22 cellular contexts compared by ENCODE assay signal in the genomic region with DNA sequence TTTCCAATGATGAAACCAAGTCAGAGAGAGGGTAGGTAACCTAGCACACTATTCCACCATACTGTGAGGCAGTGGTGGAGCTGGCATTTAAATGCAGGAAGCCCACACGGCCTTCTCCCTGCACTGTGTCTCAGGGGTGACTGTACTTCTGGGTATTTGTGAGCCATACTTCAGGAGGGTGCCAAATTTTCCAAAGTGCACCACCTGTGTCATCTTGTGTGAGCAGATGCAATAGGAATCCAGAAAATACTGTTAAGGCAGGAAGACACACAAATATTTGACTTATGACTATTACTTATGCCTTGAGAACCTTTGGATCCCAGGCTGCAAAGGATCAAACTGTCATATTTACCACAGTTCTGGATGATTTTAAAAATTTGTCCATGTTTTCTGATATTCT. TPM values are rescaled to one million over a fixed set of nuclear protein-coding genes. Genes with fewer than 3 reads are reported as not detected.
DNase-seq lines count a peak whose midpoint lies in the region; ATAC-seq, FAIRE-seq and TF ChIP-seq lines count a peak whose summit lies in the region.
"Had no signal": no experiment of that assay in that cellular context is flagged by ENCODE, and none has a peak within 500 bp of the region (broad histone marks: within the 10 kb centered on the region; RNA-seq: fewer than 3 reads in every experiment).

No MANE protein-coding gene starts in this region.

- intact Hi-C loops in HepG2 (cut with micrococcal nuclease; ENCODE audit: unreplicated experiment) (no loop called here), sciatic nerve (cut with DNase I) (no loop called here)

- H3K27me3 ChIP-seq in liver (ENCODE audit: control insufficient read depth in 4 of 4, insufficient read depth in 4 of 4, low read length in 3 of 4) (no peaks in the 10 kb centered on the region), HepG2 (ENCODE audit: control insufficient read depth in 1 of 2, insufficient read depth in 2 of 2, low read length in 2 of 2) (peaks cover 0 to 3% of the 10 kb centered on the region in 2 experiments; a peak in 2 of 5 replicates)

- 86% methylated on average over 1 of the region's 1 CpG for WGBS in liver
- WGBS in HepG2 (ENCODE audit: low lambda C conversion rate): 7% methylated on average over 1 of the region's 1 CpG

- no peak overlapping the region for H3K4me2 ChIP-seq in HepG2 (ENCODE audit: low read depth, low read length)

- H3K27ac ChIP-seq in liver (ENCODE audit: low read depth in 1 of 2, low read length in 2 of 2) (no peak overlapping the region), HepG2 (ENCODE audit: extremely low read length, insufficient read depth, low read length) (no peak overlapping the region)

- H3K4me3 ChIP-seq in liver (ENCODE audit: low read depth in 1 of 3, low read length in 3 of 3): peak overlapping the region in 2 of 3 donors; percentile 28 to 50
- H3K4me3 ChIP-seq in HepG2 (replicated peaks in 1 of 3; ENCODE audit: insufficient read depth in 1 of 3, low read depth in 2 of 3, low read length in 3 of 3): no peak overlapping the region
- no peak overlapping the region for H3K4me3 ChIP-seq in epithelial cell of esophagus (ENCODE audit: low read length)

- TF ChIP-seq EP300 in HepG2 (IDR thresholded peaks at IDR 0.05; ENCODE audit: low read depth in 2 of 2, low read length in 2 of 2): no peak
- TF ChIP-seq EP300 in HepG2 (CRISPR knock-in tag; IDR thresholded peaks at IDR 0.05; ENCODE audit: borderline replicate concordance): no peak

- no peaks in the 10 kb centered on the region for H3K79me2 ChIP-seq in HepG2 (ENCODE audit: insufficient read depth, low read length)

- no peak for TF ChIP-seq CTCF in liver (IDR thresholded peaks at IDR 0.05; ENCODE audit: low read depth, low read length, missing input control)
- TF ChIP-seq CTCF in HepG2 (CRISPR knock-in tag; IDR thresholded peaks at IDR 0.05): no peak
- no peak for TF ChIP-seq CTCF in epithelial cell of esophagus (IDR thresholded peaks at IDR 0.05; ENCODE audit: insufficient read depth, low read depth, low read length, missing control alignments)

- H4K20me1 ChIP-seq in HepG2 (ENCODE audit: insufficient read depth, low read length): no peaks in the 10 kb centered on the region

- POLR2A ChIA-PET in HepG2 (lab: Yijun Ruan, JAX): no interaction called here

- H3K4me1 ChIP-seq in liver (ENCODE audit: control insufficient read depth in 4 of 4, insufficient read depth in 4 of 4, low read length in 3 of 4) (no peaks in the 10 kb centered on the region), HepG2 (ENCODE audit: insufficient read depth, low read length) (no peaks in the 10 kb centered on the region)

- TF ChIP-seq RAD21 in liver (IDR thresholded peaks at IDR 0.05) (no peak), HepG2 (CRISPR knock-in tag; IDR thresholded peaks at IDR 0.05) (no peak)

- ATAC-seq in HepG2: no peak
- no peak for ATAC-seq in sciatic nerve
- ATAC-seq: CD8-positive, alpha-beta T cell; T-helper 17 cell had no signal

- no peak for FAIRE-seq in HepG2 (lab: Jason Lieb, UNC)
- FAIRE-seq: H1, HTR-8/SVneo had no signal

- no peak for TF ChIP-seq POLR2A in HepG2 (IDR thresholded peaks at IDR 0.05; ENCODE audit: insufficient read depth in 1 of 2, low read depth in 2 of 2, low read length in 2 of 2)

- DNase-seq in HepG2 (ENCODE audit: low spot score) (no peak), M059J (ENCODE audit: low read depth) (peak; percentile 23), epithelial cell of esophagus (ENCODE audit: low read depth) (peak; percentile 8), 8988T (no peak), DMS79 (lab: John Stamatoyannopoulos, UW) (no peak), GM19238 (ENCODE audit: insufficient read length, low spot score) (no peak), sciatic nerve (ENCODE audit: low spot score) (no peak)
- DNase-seq: AML-193; C1 segment of cervical spinal cord; CD8-positive, alpha-beta T cell; GF-D8; NCI-H1417; NCI-H1694 treated with DMSO at 0.1 percent for 48 hours; NCI-H446 treated with DMSO at 0.1 percent for 48 hours; NCI-H526 treated with DMSO at 0.1 percent for 48 hours; RPMI8226; SHP77; T-helper 17 cell had no signal

- CTCF ChIA-PET in HepG2 (lab: Yijun Ruan, JAX; ENCODE audit: low intra/inter-chr PET ratio, low total read pairs): no interaction called here

- H3K36me3 ChIP-seq in liver (ENCODE audit: control insufficient read depth in 4 of 4, insufficient read depth in 3 of 4, low read depth in 1 of 4, low read length in 3 of 4) (peaks cover 0 to 5% (median 1%) of the 10 kb centered on the region in 4 donors), HepG2 (replicated peaks in 1 of 2; ENCODE audit: control insufficient read depth in 1 of 2, insufficient read depth in 2 of 2, low read length in 2 of 2) (no peaks in the 10 kb centered on the region)

- in situ Hi-C loops in HepG2 (cut with HindIII; ENCODE audit: extremely low pct_ligation_motif_present, low pct_unique_long_range_greater_than_20kb): no loop called here

- peaks cover 50 to 83% (median 58%) of the 10 kb centered on the region in 4 donors for H3K9me3 ChIP-seq in liver (ENCODE audit: control insufficient read depth in 4 of 4, low read length in 3 of 4)
- peaks cover 63% of the 10 kb centered on the region for H3K9me3 ChIP-seq in HepG2 (ENCODE audit: low read length)

- no peak overlapping the region for H3K9ac ChIP-seq in liver (ENCODE audit: low read depth in 1 of 2, low read length in 2 of 2)
- no peak overlapping the region for H3K9ac ChIP-seq in HepG2 (ENCODE audit: insufficient read depth, low read depth, low read length)

- no TSS peak for BruUV-seq in HepG2 (replicated peaks; lab: Mats Ljungman, UMichigan)

- no peak overlapping the region for H2AFZ ChIP-seq in HepG2 (ENCODE audit: low read length)

TF ChIP-seq in liver, 16 proteins besides CTCF, POLR2A, EP300 and RAD21 (continues in another document):
- TF ChIP-seq HNF4G (IDR thresholded peaks at IDR 0.05): no peak

TF ChIP-seq in HepG2, 621 proteins besides CTCF, POLR2A, EP300 and RAD21 (continues in another document):
- TF ChIP-seq ZFP90 (CRISPR knock-in tag; IDR thresholded peaks at IDR 0.05; ENCODE audit: borderline replicate concordance): no peak
- TF ChIP-seq MIER3 (CRISPR knock-in tag; IDR thresholded peaks at IDR 0.05; ENCODE audit: borderline replicate concordance): no peak
- no peak for TF ChIP-seq ZNF335 (CRISPR knock-in tag; IDR thresholded peaks at IDR 0.05)

RNA-seq across cellular contexts. Expression of a gene that starts 17.3 kb away (rescaled TPM):
- total RNA-seq in liver: 1 to 10 TPM in 1 of 2 donors, under 1 TPM in 1; 0.67 to 4.6 TPM
- polyA plus RNA-seq in liver: under 1 TPM; 0.14 to 0.88 TPM
- 0.11 and 0.52 TPM in 2 replicates for total RNA-seq in HepG2 (2016; rRNA removed; fragmentation: Illumina TruSeq; extraction: Trizol)
- not detected in 2 replicates for total RNA-seq in HepG2 (2016; cell fraction: cytosol; rRNA removed; fragmentation: Illumina TruSeq; extraction: Trizol; ENCODE audit: low read depth)
- 0.15 and 0.65 TPM in 2 replicates for total RNA-seq in HepG2 (2016; cell fraction: insoluble cytoplasmic fraction; rRNA removed; fragmentation: Illumina TruSeq; extraction: Trizol)
- total RNA-seq in HepG2 (2016; cell fraction: membrane; rRNA removed; fragmentation: Illumina TruSeq; extraction: Trizol): 0.07 and 0.28 TPM in 2 replicates
- 0.09 and 0.16 TPM in 2 replicates for total RNA-seq in HepG2 (2016; cell fraction: nucleus; rRNA removed; fragmentation: Illumina TruSeq; extraction: Trizol)
- polyA plus RNA-seq in HepG2 (2011; rRNA removed): 0.01 and 0.05 TPM in 2 replicates
- 0.04 TPM in 2 replicates for polyA plus RNA-seq in HepG2 (2011; cell fraction: cytosol; rRNA removed)
- 0.10 and 0.18 TPM in 2 replicates for polyA plus RNA-seq in HepG2 (2011; cell fraction: nucleus; rRNA removed)
- 0.12 TPM in 1 of 2 replicates, not detected in the other for polyA plus RNA-seq in HepG2 (2012)
- not detected in 2 replicates for polyA plus RNA-seq in HepG2 (2016; cell fraction: cytosol; fragmentation: Illumina TruSeq; extraction: Trizol; ENCODE audit: low read depth)
- polyA plus RNA-seq in HepG2 (2016; cell fraction: insoluble cytoplasmic fraction; fragmentation: Illumina TruSeq; extraction: Trizol; ENCODE audit: low read depth): 0.10 and 0.11 TPM in 2 replicates
- polyA plus RNA-seq in HepG2 (2016; cell fraction: membrane; fragmentation: Illumina TruSeq; extraction: Trizol; ENCODE audit: low read depth): 0.03 TPM in 1 of 2 replicates, not detected in the other
- 0.19 and 0.44 TPM in 2 replicates for polyA plus RNA-seq in HepG2 (2016; cell fraction: nucleus; fragmentation: Illumina TruSeq; extraction: Trizol; ENCODE audit: insufficient read depth, low read depth)
- polyA minus RNA-seq in HepG2 (2011; rRNA and poly(A)+ RNA removed; ENCODE audit: low replicate concordance): 3.5 TPM in 1 of 2 replicates, not detected in the other
- not detected in 2 replicates for polyA minus RNA-seq in HepG2 (2011; cell fraction: cytosol; rRNA and poly(A)+ RNA removed)
- polyA minus RNA-seq in HepG2 (2011; cell fraction: nucleus; rRNA and poly(A)+ RNA removed): 0.25 and 0.64 TPM in 2 replicates
- total RNA-seq in M059J (2014; rRNA removed; shearing (Covaris generic)): 7.7 and 13.2 TPM in 2 replicates
- total RNA-seq in sciatic nerve: 8.6 TPM

RNA-seq across cellular contexts. Expression of a gene that starts 29.5 kb away (rescaled TPM):
- total RNA-seq in liver: 1 to 10 TPM in 1 of 2 donors, under 1 TPM in 1; 0.67 to 1.4 TPM
- under 1 TPM; 0.23 to 0.32 TPM for polyA plus RNA-seq in liver
- 1.7 and 3.2 TPM in 2 replicates for total RNA-seq in HepG2 (2016; rRNA removed; fragmentation: Illumina TruSeq; extraction: Trizol)
- 0.71 TPM in 2 replicates for total RNA-seq in HepG2 (2016; cell fraction: cytosol; rRNA removed; fragmentation: Illumina TruSeq; extraction: Trizol; ENCODE audit: low read depth)
- total RNA-seq in HepG2 (2016; cell fraction: insoluble cytoplasmic fraction; rRNA removed; fragmentation: Illumina TruSeq; extraction: Trizol): 1.9 and 2.6 TPM in 2 replicates
- total RNA-seq in HepG2 (2016; cell fraction: membrane; rRNA removed; fragmentation: Illumina TruSeq; extraction: Trizol): 1.7 and 1.8 TPM in 2 replicates
- total RNA-seq in HepG2 (2016; cell fraction: nucleus; rRNA removed; fragmentation: Illumina TruSeq; extraction: Trizol): 2.4 TPM in 2 replicates
- polyA plus RNA-seq in HepG2 (2011; rRNA removed): 0.78 and 0.82 TPM in 2 replicates
- 0.11 and 0.72 TPM in 2 replicates for polyA plus RNA-seq in HepG2 (2011; cell fraction: cytosol; rRNA removed)
- 0.98 and 1.9 TPM in 2 replicates for polyA plus RNA-seq in HepG2 (2011; cell fraction: nucleus; rRNA removed)
- polyA plus RNA-seq in HepG2 (2012): 1.1 and 1.4 TPM in 2 replicates
- 0.28 and 0.35 TPM in 2 replicates for polyA plus RNA-seq in HepG2 (2016; cell fraction: cytosol; fragmentation: Illumina TruSeq; extraction: Trizol; ENCODE audit: low read depth)
- 1.9 and 2.1 TPM in 2 replicates for polyA plus RNA-seq in HepG2 (2016; cell fraction: insoluble cytoplasmic fraction; fragmentation: Illumina TruSeq; extraction: Trizol; ENCODE audit: low read depth)
- 0.40 and 0.73 TPM in 2 replicates for polyA plus RNA-seq in HepG2 (2016; cell fraction: membrane; fragmentation: Illumina TruSeq; extraction: Trizol; ENCODE audit: low read depth)
- 2.7 and 2.9 TPM in 2 replicates for polyA plus RNA-seq in HepG2 (2016; cell fraction: nucleus; fragmentation: Illumina TruSeq; extraction: Trizol; ENCODE audit: insufficient read depth, low read depth)
- polyA minus RNA-seq in HepG2 (2011; rRNA and poly(A)+ RNA removed; ENCODE audit: low replicate concordance): 0.08 and 0.23 TPM in 2 replicates
- polyA minus RNA-seq in HepG2 (2011; cell fraction: cytosol; rRNA and poly(A)+ RNA removed): 0.79 and 1.1 TPM in 2 replicates
- polyA minus RNA-seq in HepG2 (2011; cell fraction: nucleus; rRNA and poly(A)+ RNA removed): 3.7 and 6.3 TPM in 2 replicates
- 1.6 and 2.3 TPM in 2 replicates for total RNA-seq in M059J (2014; rRNA removed; shearing (Covaris generic))
- 7.7 TPM for total RNA-seq in sciatic nerve
- total RNA-seq: A172 had no signal

Comparison
In these comparisons a context has a peak if more than half of its experiments do, and no peak if none do; other contexts are left out.
1. H3K4me3 ChIP-seq: peak in liver (2 of 3); none in HepG2 (0 of 3) and epithelial cell of esophagus (single experiment).
2. DNase-seq: peak in M059J (single experiment) and epithelial cell of esophagus (single experiment); none in HepG2 (single experiment), 8988T (single experiment), DMS79 (single experiment), GM19238 (single experiment) and sciatic nerve (single experiment).